In genomic region chr18:79378416-79379250, GRCh38 we compare ENCODE assay signal across 1 cellular context.
TF ChIP-seq lines count a peak whose summit lies in the region.

No MANE protein-coding gene starts in this region.

TF ChIP-seq in SK-N-SH treated with all-trans-retinoic acid at 6 μM for 48 hours, 23 proteins besides CTCF, POLR2A, EP300 and RAD21 (continued from another document):
- no peak for TF ChIP-seq TOX (CRISPR knock-in tag; IDR thresholded peaks at IDR 0.05; ENCODE audit: borderline replicate concordance)
- TF ChIP-seq TSHZ2 (CRISPR knock-in tag; IDR thresholded peaks at IDR 0.05), result no peak
- TF ChIP-seq ZNF8 (CRISPR knock-in tag; IDR thresholded peaks at IDR 0.05), result no peak
- no peak for TF ChIP-seq ESRRG (CRISPR knock-in tag; IDR thresholded peaks at IDR 0.05)
- TF ChIP-seq ZC3H10 (CRISPR knock-in tag; IDR thresholded peaks at IDR 0.05), result no peak
- TF ChIP-seq BACH2 (CRISPR knock-in tag; IDR thresholded peaks at IDR 0.05; ENCODE audit: borderline replicate concordance), result no peak
- no peak for TF ChIP-seq ARNTL (CRISPR knock-in tag; IDR thresholded peaks at IDR 0.05; ENCODE audit: borderline replicate concordance, low read depth)
- no peak for TF ChIP-seq SNAI2 (CRISPR knock-in tag; IDR thresholded peaks at IDR 0.05)
